1 cellular context compared by ENCODE assay signal in genomic region chr1:202081992-202082391, GRCh38.
TF ChIP-seq lines count a peak whose summit lies in the region.

No MANE protein-coding gene starts in this region.

TF ChIP-seq in HepG2, 621 proteins besides CTCF, POLR2A, EP300 and RAD21 (continued from another document and continues in another):
- TF ChIP-seq, protein P1, sequence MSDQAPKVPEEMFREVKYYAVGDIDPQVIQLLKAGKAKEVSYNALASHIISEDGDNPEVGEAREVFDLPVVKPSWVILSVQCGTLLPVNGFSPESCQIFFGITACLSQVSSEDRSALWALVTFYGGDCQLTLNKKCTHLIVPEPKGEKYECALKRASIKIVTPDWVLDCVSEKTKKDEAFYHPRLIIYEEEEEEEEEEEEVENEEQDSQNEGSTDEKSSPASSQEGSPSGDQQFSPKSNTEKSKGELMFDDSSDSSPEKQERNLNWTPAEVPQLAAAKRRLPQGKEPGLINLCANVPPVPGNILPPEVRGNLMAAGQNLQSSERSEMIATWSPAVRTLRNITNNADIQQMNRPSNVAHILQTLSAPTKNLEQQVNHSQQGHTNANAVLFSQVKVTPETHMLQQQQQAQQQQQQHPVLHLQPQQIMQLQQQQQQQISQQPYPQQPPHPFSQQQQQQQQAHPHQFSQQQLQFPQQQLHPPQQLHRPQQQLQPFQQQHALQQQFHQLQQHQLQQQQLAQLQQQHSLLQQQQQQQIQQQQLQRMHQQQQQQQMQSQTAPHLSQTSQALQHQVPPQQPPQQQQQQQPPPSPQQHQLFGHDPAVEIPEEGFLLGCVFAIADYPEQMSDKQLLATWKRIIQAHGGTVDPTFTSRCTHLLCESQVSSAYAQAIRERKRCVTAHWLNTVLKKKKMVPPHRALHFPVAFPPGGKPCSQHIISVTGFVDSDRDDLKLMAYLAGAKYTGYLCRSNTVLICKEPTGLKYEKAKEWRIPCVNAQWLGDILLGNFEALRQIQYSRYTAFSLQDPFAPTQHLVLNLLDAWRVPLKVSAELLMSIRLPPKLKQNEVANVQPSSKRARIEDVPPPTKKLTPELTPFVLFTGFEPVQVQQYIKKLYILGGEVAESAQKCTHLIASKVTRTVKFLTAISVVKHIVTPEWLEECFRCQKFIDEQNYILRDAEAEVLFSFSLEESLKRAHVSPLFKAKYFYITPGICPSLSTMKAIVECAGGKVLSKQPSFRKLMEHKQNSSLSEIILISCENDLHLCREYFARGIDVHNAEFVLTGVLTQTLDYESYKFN (CRISPR knock-in tag; conservative IDR thresholded peaks at IDR 0.05), result 0 out of 2 replicates have a peak, but pooled peaks have one; percentile 39
- TF ChIP-seq ZNF792 (CRISPR knock-in tag; IDR thresholded peaks at IDR 0.05), result no peak
- no peak for TF ChIP-seq MLXIP (CRISPR knock-in tag; IDR thresholded peaks at IDR 0.05; ENCODE audit: borderline replicate concordance)
- TF ChIP-seq TOPORS (CRISPR knock-in tag; IDR thresholded peaks at IDR 0.05), result no peak
- TF ChIP-seq, protein P2, sequence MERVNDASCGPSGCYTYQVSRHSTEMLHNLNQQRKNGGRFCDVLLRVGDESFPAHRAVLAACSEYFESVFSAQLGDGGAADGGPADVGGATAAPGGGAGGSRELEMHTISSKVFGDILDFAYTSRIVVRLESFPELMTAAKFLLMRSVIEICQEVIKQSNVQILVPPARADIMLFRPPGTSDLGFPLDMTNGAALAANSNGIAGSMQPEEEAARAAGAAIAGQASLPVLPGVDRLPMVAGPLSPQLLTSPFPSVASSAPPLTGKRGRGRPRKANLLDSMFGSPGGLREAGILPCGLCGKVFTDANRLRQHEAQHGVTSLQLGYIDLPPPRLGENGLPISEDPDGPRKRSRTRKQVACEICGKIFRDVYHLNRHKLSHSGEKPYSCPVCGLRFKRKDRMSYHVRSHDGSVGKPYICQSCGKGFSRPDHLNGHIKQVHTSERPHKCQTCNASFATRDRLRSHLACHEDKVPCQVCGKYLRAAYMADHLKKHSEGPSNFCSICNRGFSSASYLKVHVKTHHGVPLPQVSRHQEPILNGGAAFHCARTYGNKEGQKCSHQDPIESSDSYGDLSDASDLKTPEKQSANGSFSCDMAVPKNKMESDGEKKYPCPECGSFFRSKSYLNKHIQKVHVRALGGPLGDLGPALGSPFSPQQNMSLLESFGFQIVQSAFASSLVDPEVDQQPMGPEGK (CRISPR knock-in tag; IDR thresholded peaks at IDR 0.05), result peak; percentile 39; the same call in 1 of the 2 replicates
- TF ChIP-seq SYNCRIP (IDR thresholded peaks at IDR 0.05; ENCODE audit: insufficient read depth, low read depth, low read length), result no peak
- no peak for TF ChIP-seq DDIT3 (CRISPR knock-in tag; IDR thresholded peaks at IDR 0.05)
- TF ChIP-seq NR2F6 (IDR thresholded peaks at IDR 0.05), result peak; percentile 37; the same call in 1 of the 2 replicates
- TF ChIP-seq NR2F6 (CRISPR knock-in tag; IDR thresholded peaks at IDR 0.05), result no peak
- no peak for TF ChIP-seq ZNF460 (CRISPR knock-in tag; IDR thresholded peaks at IDR 0.05; ENCODE audit: borderline replicate concordance)
- TF ChIP-seq ZNF75D (CRISPR knock-in tag; IDR thresholded peaks at IDR 0.05; ENCODE audit: borderline replicate concordance), result no peak
- TF ChIP-seq, protein P3, sequence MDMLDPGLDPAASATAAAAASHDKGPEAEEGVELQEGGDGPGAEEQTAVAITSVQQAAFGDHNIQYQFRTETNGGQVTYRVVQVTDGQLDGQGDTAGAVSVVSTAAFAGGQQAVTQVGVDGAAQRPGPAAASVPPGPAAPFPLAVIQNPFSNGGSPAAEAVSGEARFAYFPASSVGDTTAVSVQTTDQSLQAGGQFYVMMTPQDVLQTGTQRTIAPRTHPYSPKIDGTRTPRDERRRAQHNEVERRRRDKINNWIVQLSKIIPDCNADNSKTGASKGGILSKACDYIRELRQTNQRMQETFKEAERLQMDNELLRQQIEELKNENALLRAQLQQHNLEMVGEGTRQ (IDR thresholded peaks at IDR 0.05; ENCODE audit: low read depth, low read length), result no peak
- TF ChIP-seq, protein P3 (CRISPR knock-in tag; IDR thresholded peaks at IDR 0.05; ENCODE audit: borderline replicate concordance), result no peak
- TF ChIP-seq SALL2 (CRISPR knock-in tag; IDR thresholded peaks at IDR 0.05), result no peak
- TF ChIP-seq LCORL (IDR thresholded peaks at IDR 0.05), result no peak
- TF ChIP-seq LCORL (CRISPR knock-in tag; IDR thresholded peaks at IDR 0.05), result peak; percentile 52; the same call in 1 of the 2 replicates
- no peak for TF ChIP-seq ZBTB43 (CRISPR knock-in tag; conservative IDR thresholded peaks at IDR 0.05)
- TF ChIP-seq ZNF333 (CRISPR knock-in tag; IDR thresholded peaks at IDR 0.05; ENCODE audit: borderline replicate concordance), result no peak
- TF ChIP-seq MIER3 (CRISPR knock-in tag; IDR thresholded peaks at IDR 0.05; ENCODE audit: borderline replicate concordance), result no peak
- 0 out of 2 replicates have a peak, but pooled peaks have one; percentile 21 for TF ChIP-seq HDAC1 (CRISPR knock-in tag; IDR thresholded peaks at IDR 0.05)
- TF ChIP-seq HMG20B (CRISPR knock-in tag; conservative IDR thresholded peaks at IDR 0.05), result no peak
- TF ChIP-seq CBX1 (IDR thresholded peaks at IDR 0.05; ENCODE audit: low read depth), result no peak
- no peak for TF ChIP-seq ZNF710 (CRISPR knock-in tag; IDR thresholded peaks at IDR 0.05; ENCODE audit: borderline replicate concordance)
- no peak for TF ChIP-seq PITX1 (CRISPR knock-in tag; IDR thresholded peaks at IDR 0.05)
- peak; percentile 16; the same call in 1 of the 2 replicates for TF ChIP-seq ZNF281 (CRISPR knock-in tag; IDR thresholded peaks at IDR 0.05; ENCODE audit: borderline replicate concordance)
- TF ChIP-seq ZNF878 (CRISPR knock-in tag; IDR thresholded peaks at IDR 0.05), result no peak
- no peak for TF ChIP-seq AHR (CRISPR knock-in tag; IDR thresholded peaks at IDR 0.05)
- TF ChIP-seq ZNF101 (CRISPR knock-in tag; IDR thresholded peaks at IDR 0.05; ENCODE audit: borderline replicate concordance, low read depth), result no peak
- TF ChIP-seq HINFP (CRISPR knock-in tag; IDR thresholded peaks at IDR 0.05; ENCODE audit: low read depth), result no peak
- TF ChIP-seq MED1 (CRISPR knock-in tag; IDR thresholded peaks at IDR 0.05), result 0 out of 2 replicates have a peak, but pooled peaks have one; percentile 9
- no peak for TF ChIP-seq HDAC6 (IDR thresholded peaks at IDR 0.05; ENCODE audit: low read depth, low read length)
- TF ChIP-seq RXRA (CRISPR knock-in tag; IDR thresholded peaks at IDR 0.05), result no peak
- TF ChIP-seq, protein P4, sequence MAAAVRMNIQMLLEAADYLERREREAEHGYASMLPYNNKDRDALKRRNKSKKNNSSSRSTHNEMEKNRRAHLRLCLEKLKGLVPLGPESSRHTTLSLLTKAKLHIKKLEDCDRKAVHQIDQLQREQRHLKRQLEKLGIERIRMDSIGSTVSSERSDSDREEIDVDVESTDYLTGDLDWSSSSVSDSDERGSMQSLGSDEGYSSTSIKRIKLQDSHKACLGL (CRISPR knock-in tag; IDR thresholded peaks at IDR 0.05), result no peak
- TF ChIP-seq, protein P5, sequence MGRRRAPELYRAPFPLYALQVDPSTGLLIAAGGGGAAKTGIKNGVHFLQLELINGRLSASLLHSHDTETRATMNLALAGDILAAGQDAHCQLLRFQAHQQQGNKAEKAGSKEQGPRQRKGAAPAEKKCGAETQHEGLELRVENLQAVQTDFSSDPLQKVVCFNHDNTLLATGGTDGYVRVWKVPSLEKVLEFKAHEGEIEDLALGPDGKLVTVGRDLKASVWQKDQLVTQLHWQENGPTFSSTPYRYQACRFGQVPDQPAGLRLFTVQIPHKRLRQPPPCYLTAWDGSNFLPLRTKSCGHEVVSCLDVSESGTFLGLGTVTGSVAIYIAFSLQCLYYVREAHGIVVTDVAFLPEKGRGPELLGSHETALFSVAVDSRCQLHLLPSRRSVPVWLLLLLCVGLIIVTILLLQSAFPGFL (CRISPR knock-in tag; IDR thresholded peaks at IDR 0.05), result no peak
- TF ChIP-seq ZNF235 (CRISPR knock-in tag; IDR thresholded peaks at IDR 0.05; ENCODE audit: borderline replicate concordance), result no peak
- peak; percentile 45; the same call in 1 of the 2 replicates for TF ChIP-seq TBX2 (CRISPR knock-in tag; IDR thresholded peaks at IDR 0.05; ENCODE audit: borderline replicate concordance)
- TF ChIP-seq STAT5B (CRISPR knock-in tag; IDR thresholded peaks at IDR 0.05), result no peak
- TF ChIP-seq EEA1 (CRISPR knock-in tag; IDR thresholded peaks at IDR 0.05; ENCODE audit: borderline replicate concordance), result no peak
